In the genomic region with DNA sequence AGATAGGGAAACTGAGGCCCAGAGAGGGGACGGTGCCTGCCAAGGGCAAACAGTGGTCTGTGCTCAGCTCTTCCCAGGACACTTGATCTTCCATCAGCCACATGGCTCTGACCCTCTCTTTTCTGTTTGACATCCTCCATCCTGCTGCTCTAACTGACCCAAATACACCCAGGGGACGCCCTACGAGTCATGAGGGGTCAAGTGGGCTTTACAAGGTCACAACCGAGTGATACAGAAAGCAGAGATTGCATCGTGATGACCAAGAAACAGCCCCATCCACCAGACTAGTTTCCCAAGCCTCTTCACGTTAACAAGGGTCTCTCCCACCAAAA, we compare ENCODE assay signal across 30 cellular contexts.
DNase-seq lines count a peak whose midpoint lies in the region; ATAC-seq lines count a peak whose summit lies in the region.
"Had no signal": no experiment of that assay in that cellular context is flagged by ENCODE, and none has a peak within 500 bp of the region (broad histone marks: within the 10 kb centered on the region; RNA-seq: fewer than 3 reads in every experiment).

No MANE protein-coding gene starts in this region.

- POLR2A ChIA-PET in activated CD4-positive, alpha-beta T cell treated with anti-CD3 and anti-CD28 coated beads for 36 hours (lab: Charles Lee) = no interaction called here

- CTCF ChIA-PET in activated CD4-positive, alpha-beta T cell treated with anti-CD3 and anti-CD28 coated beads for 36 hours (lab: Charles Lee) = no interaction called here

- no peak for ATAC-seq in activated CD4-positive, alpha-beta T cell treated with anti-CD3 and anti-CD28 coated beads for 36 hours
- ATAC-seq: gastrocnemius medialis, right lobe of liver had no signal

- H3K9me3 Mint-ChIP-seq in activated CD4-positive, alpha-beta T cell treated with anti-CD3 and anti-CD28 coated beads for 36 hours (ENCODE audit: low read depth) = no peaks in the 10 kb centered on the region
- H3K9me3 Mint-ChIP-seq: activated naive CD4-positive, alpha-beta T cell treated with anti-CD3 and anti-CD28 coated beads for 36 hours; activated T-helper 1 cell treated with anti-CD3 and anti-CD28 coated beads, Interleukin-12 subunit alpha, Interleukin-12 subunit beta, Interleukin-2, Interleukin-4 antibody, amounts not matched to agents 30 ng/mL and 10 ng/mL and 1 ng/mL, durations not matched to agents 14 hours and 24 hours and 36 hours; brain; IgD-negative memory B cell; immature natural killer cell; neural crest cell had no signal

- intact Hi-C loops in activated CD4-positive, alpha-beta T cell treated with anti-CD3 and anti-CD28 coated beads for 36 hours (cut with DNase I, micrococcal nuclease) = no loop called here

- DNase-seq in activated CD8-positive, alpha-beta memory T cell treated with anti-CD3 and anti-CD28 coated beads for 24 hours = peak; percentile 32
- no peak for DNase-seq in activated CD8-positive, alpha-beta memory T cell treated with anti-CD3 and anti-CD28 coated beads, Interleukin-2, amount 50 U/mL, for 4 hours
- DNase-seq in activated CD8-positive, alpha-beta memory T cell treated with anti-CD3 and anti-CD28 coated beads, Interleukin-2, amount 50 U/mL, for 48 hours = peak; percentile 13
- peak; percentile 53 for DNase-seq in mesenteric fat pad (ENCODE audit: low spot score)
- DNase-seq in ureter (ENCODE audit: low spot score) = peak; percentile 25
- no peak for DNase-seq in activated CD4-positive, alpha-beta T cell treated with anti-CD3 and anti-CD28 coated beads for 36 hours
- no peak for DNase-seq in OCI-M1 (lab: John Stamatoyannopoulos, UW)
- DNase-seq in RKO (ENCODE audit: low spot score) = no peak
- DNase-seq: activated CD4-positive, alpha-beta T cell treated with anti-CD3 and anti-CD28 coated beads, Interleukin-2, amount 50 U/mL, for 1 hour; amniotic stem cell; Calu3; CD4-positive, CD25-positive, alpha-beta regulatory T cell; cerebellar nuclear complex; DMS79 treated with DMSO at 0.1 percent for 48 hours; gastrocnemius medialis; GF-D8; hypothalamus; immature natural killer cell; mesenchymal stem cell; NCI-H1048; NCI-H1694 treated with DMSO at 0.1 percent for 48 hours; NCI-H446 treated with DMSO at 0.1 percent for 48 hours; stimulated activated CD4-positive, alpha-beta T cell treated with anti-CD3 and anti-CD28 coated beads, Interleukin-4, amount 100 ng/mL, for 24 hours; T-helper 9 cell had no signal

- no peaks in the 10 kb centered on the region for H3K27me3 Mint-ChIP-seq in activated CD4-positive, alpha-beta T cell treated with anti-CD3 and anti-CD28 coated beads for 36 hours
- H3K27me3 Mint-ChIP-seq: CD4-positive, CD25-positive, alpha-beta regulatory T cell had no signal

- no peak overlapping the region for H3K27ac Mint-ChIP-seq in activated CD4-positive, alpha-beta T cell treated with anti-CD3 and anti-CD28 coated beads for 36 hours
- H3K27ac Mint-ChIP-seq: activated naive CD4-positive, alpha-beta T cell treated with anti-CD3 and anti-CD28 coated beads for 36 hours; activated T-helper 1 cell treated with anti-CD3 and anti-CD28 coated beads, Interleukin-12 subunit alpha, Interleukin-12 subunit beta, Interleukin-2, Interleukin-4 antibody, amounts not matched to agents 30 ng/mL and 10 ng/mL and 1 ng/mL, durations not matched to agents 14 hours and 24 hours and 36 hours; CD4-positive, CD25-positive, alpha-beta regulatory T cell; IgD-negative memory B cell; immature natural killer cell had no signal

- no peaks in the 10 kb centered on the region for H3K4me1 Mint-ChIP-seq in activated CD4-positive, alpha-beta T cell treated with anti-CD3 and anti-CD28 coated beads for 36 hours
- H3K4me1 Mint-ChIP-seq: CD4-positive, CD25-positive, alpha-beta regulatory T cell; IgD-negative memory B cell; immature natural killer cell had no signal

- H3K4me3 Mint-ChIP-seq in activated CD4-positive, alpha-beta T cell treated with anti-CD3 and anti-CD28 coated beads for 36 hours = no peak overlapping the region
- H3K4me3 Mint-ChIP-seq: activated naive CD4-positive, alpha-beta T cell treated with anti-CD3 and anti-CD28 coated beads for 36 hours; activated T-helper 1 cell treated with anti-CD3 and anti-CD28 coated beads, Interleukin-12 subunit alpha, Interleukin-12 subunit beta, Interleukin-2, Interleukin-4 antibody, amounts not matched to agents 30 ng/mL and 10 ng/mL and 1 ng/mL, durations not matched to agents 14 hours and 24 hours and 36 hours; brain; CD4-positive, CD25-positive, alpha-beta regulatory T cell; IgD-negative memory B cell; immature natural killer cell; neural crest cell had no signal

- H3K36me3 Mint-ChIP-seq in activated CD4-positive, alpha-beta T cell treated with anti-CD3 and anti-CD28 coated beads for 36 hours (ENCODE audit: low read depth) = no peaks in the 10 kb centered on the region
- H3K36me3 Mint-ChIP-seq: brain; CD4-positive, CD25-positive, alpha-beta regulatory T cell; IgD-negative memory B cell; immature natural killer cell had no signal

Comparison
In these comparisons a context has a peak if more than half of its experiments do, and no peak if none do; other contexts are left out.
1. DNase-seq: peak in activated CD8-positive, alpha-beta memory T cell treated with anti-CD3 and anti-CD28 coated beads for 24 hours (single experiment), activated CD8-positive, alpha-beta memory T cell treated with anti-CD3 and anti-CD28 coated beads, Interleukin-2, amount 50 U/mL, for 48 hours (single experiment), mesenteric fat pad (single experiment) and ureter (single experiment); none in activated CD8-positive, alpha-beta memory T cell treated with anti-CD3 and anti-CD28 coated beads, Interleukin-2, amount 50 U/mL, for 4 hours (single experiment), activated CD4-positive, alpha-beta T cell treated with anti-CD3 and anti-CD28 coated beads for 36 hours (single experiment), OCI-M1 (single experiment) and RKO (single experiment).